ENCODE assay signal across 9 cellular contexts in genomic region chr7:73308074-73308664, GRCh38. TPM values are rescaled to one million over a fixed set of nuclear protein-coding genes. Genes with fewer than 3 reads are reported as not detected.
DNase-seq lines count a peak whose midpoint lies in the region; ATAC-seq, FAIRE-seq and TF ChIP-seq lines count a peak whose summit lies in the region.
"Had no signal": no experiment of that assay in that cellular context is flagged by ENCODE, and none has a peak within 500 bp of the region (broad histone marks: within the 10 kb centered on the region; RNA-seq: fewer than 3 reads in every experiment).

No MANE protein-coding gene starts in this region.

- peaks cover 11% of the 10 kb centered on the region; the same call in 2 of the 3 replicates for H3K4me1 ChIP-seq in A549

- TF ChIP-seq EP300 in A549 (IDR thresholded peaks at IDR 0.05) = no peak

- peaks cover 30% of the 10 kb centered on the region for H3K4me1 Mint-ChIP-seq in activated B cell treated with CpG ODN at 0.5 μM for 24 hours

- FAIRE-seq in A549 (lab: Jason Lieb, UNC) (no peak), GM12892 (lab: Jason Lieb, UNC) (no peak)

- intact Hi-C loops in activated B cell treated with CpG ODN at 0.5 μM for 24 hours (cut with micrococcal nuclease) (loop anchor here (1.0 to 2.0 kb wide), 3 partner anchors 16 to 249 kb away; partner anchors contain the start of genes BCL7B and FZD9), left ventricle myocardium superior (cut with micrococcal nuclease) (no loop called here)

- no peak for TF ChIP-seq RAD21 in A549 (conservative IDR thresholded peaks at IDR 0.05 in 1 of 2, IDR thresholded peaks at IDR 0.05 in 1 of 2)

- CTCF ChIA-PET in A549 (lab: Yijun Ruan, JAX) = interaction anchor here (1.2 kb wide), 1 partner anchor 143 kb away, joined by 3 read pairs; no protein-coding TSS in a partner anchor
- CTCF ChIA-PET in activated B cell treated with CpG ODN at 0.5 μM for 24 hours (lab: Charles Lee) = no interaction called here

- TF ChIP-seq POLR2A in A549 (IDR thresholded peaks at IDR 0.05; ENCODE audit: low read length) (no peak), GM12892 (IDR thresholded peaks at IDR 0.05; ENCODE audit: low read depth, low read length) (no peak)

- POLR2A ChIA-PET in A549 (lab: Yijun Ruan, JAX) (no interaction called here), activated B cell treated with CpG ODN at 0.5 μM for 24 hours (lab: Charles Lee) (no interaction called here)

- no peak for TF ChIP-seq CTCF in A549 (IDR thresholded peaks at IDR 0.05)
- no peak for TF ChIP-seq CTCF in activated B cell treated with CpG ODN at 0.5 μM for 24 hours (IDR thresholded peaks at IDR 0.05)

- no peaks in the 10 kb centered on the region for H3K9me3 Mint-ChIP-seq in activated B cell treated with CpG ODN at 0.5 μM for 24 hours

- H3K36me3 Mint-ChIP-seq in activated B cell treated with CpG ODN at 0.5 μM for 24 hours (ENCODE audit: low read depth) = peaks cover 45% of the 10 kb centered on the region

- peak overlapping the region; percentile 77 for H3K4me3 ChIP-seq in A549
- H3K4me3 ChIP-seq in skeletal muscle cell (ENCODE audit: low read depth, low read length) = peak overlapping the region; percentile 62

- WGBS in A549 (ENCODE audit: missing lambda C conversion rate) = 29% methylated on average over 33 of the region's 43 CpGs

- no peaks in the 10 kb centered on the region for H3K27me3 Mint-ChIP-seq in activated B cell treated with CpG ODN at 0.5 μM for 24 hours

- ATAC-seq in A549 (peak; percentile 60 to 68), GM18868 (IDR thresholded peaks at IDR 0.05; ENCODE audit: unreplicated experiment) (peak; percentile 52), HG03095 (IDR thresholded peaks at IDR 0.05; ENCODE audit: unreplicated experiment) (peak; percentile 44), activated B cell treated with CpG ODN at 0.5 μM for 24 hours (ENCODE audit: low read depth) (peak; percentile 55), left ventricle myocardium superior (peak; percentile 65)

- H3K4me3 Mint-ChIP-seq in activated B cell treated with CpG ODN at 0.5 μM for 24 hours = peak overlapping the region; percentile 100

- peak overlapping the region; percentile 94 for H3K27ac Mint-ChIP-seq in activated B cell treated with CpG ODN at 0.5 μM for 24 hours

- peak overlapping the region; percentile 83 to 96 for H3K27ac ChIP-seq in A549

- DNase-seq in A549 (ENCODE audit: low read depth in 1 of 2, low spot score in 1 of 2) = no peak
- DNase-seq in activated B cell treated with CpG ODN at 0.5 μM for 24 hours = no peak
- DNase-seq in left ventricle myocardium superior = peak; percentile 39
- DNase-seq in skeletal muscle cell (ENCODE audit: low read depth) = no peak
- DNase-seq in CD1c-positive myeloid dendritic cell (ENCODE audit: extremely low spot score) = no peak
- no peak for DNase-seq in GM12892 (ENCODE audit: insufficient read length)

- peak overlapping the region; percentile 87 for H3K4me2 ChIP-seq in A549

- H3K9me3 ChIP-seq in A549 = no peaks in the 10 kb centered on the region

TF ChIP-seq in A549, 52 proteins besides CTCF, POLR2A, EP300 and RAD21:
- TF ChIP-seq BCL3 (IDR thresholded peaks at IDR 0.05) (no peak), ATOH8 (CRISPR knock-in tag; IDR thresholded peaks at IDR 0.05; ENCODE audit: low read depth) (no peak), PHF8 (IDR thresholded peaks at IDR 0.05; ENCODE audit: borderline replicate concordance, low read depth) (0 out of 2 replicates have a peak, but pooled peaks have one; percentile 60), JUN (IDR thresholded peaks at IDR 0.05) (no peak), SREBF2 (IDR thresholded peaks at IDR 0.05) (no peak)

RNA-seq across cellular contexts. Expression of gene NSUN5, which starts 0.5 kb away (rescaled TPM):
- polyA plus RNA-seq in A549 (2011; rRNA removed) (34.2 and 38.9 TPM in 2 replicates), A549 (2017; fragmentation: RNase III; extraction: RNeasy Plus Mini Kit Qiagen cat#74134 plus additional on column Dnase treatment) (38.3 to 39.0 TPM (median 38.4 TPM) in 3 replicates)
- 56.2 and 69.2 TPM in 2 replicates for polyA plus RNA-seq in A549 (2012; cell fraction: cytosol; rRNA removed)
- 138 and 156 TPM in 2 replicates for polyA plus RNA-seq in A549 (2012; cell fraction: nucleus; rRNA removed)
- polyA minus RNA-seq in A549 (2011; rRNA and poly(A)+ RNA removed) = 34.3 and 48.8 TPM in 2 replicates
- total RNA-seq in activated B cell treated with CpG ODN at 0.5 μM for 24 hours (63.8 and 68.9 TPM in 2 replicates), left ventricle myocardium superior (19.6 TPM)
- 20.4 TPM for polyA plus RNA-seq in GM12892 (2012; ENCODE audit: missing spikeins)

RNA-seq across cellular contexts. Expression of gene TRIM50, which starts 19.7 kb away (rescaled TPM):
- not detected in 2 replicates for polyA plus RNA-seq in A549 (2011; rRNA removed)
- polyA plus RNA-seq in A549 (2012; cell fraction: cytosol; rRNA removed) = 0.01 and 0.03 TPM in 2 replicates
- 0.08 TPM in 1 of 2 replicates, not detected in the other for polyA plus RNA-seq in A549 (2012; cell fraction: nucleus; rRNA removed)
- polyA plus RNA-seq in A549 (2017; fragmentation: RNase III; extraction: RNeasy Plus Mini Kit Qiagen cat#74134 plus additional on column Dnase treatment) = not detected in 3 replicates
- polyA minus RNA-seq in A549 (2011; rRNA and poly(A)+ RNA removed) = not detected in 2 replicates
- total RNA-seq in activated B cell treated with CpG ODN at 0.5 μM for 24 hours = not detected in 2 replicates
- 0.30 TPM for total RNA-seq in left ventricle myocardium superior
- polyA plus RNA-seq in GM12892 (2012; ENCODE audit: missing spikeins) = not detected
- total RNA-seq: pulmonary artery endothelial cell had no signal

RNA-seq across cellular contexts. Expression of gene FKBP6, which starts 19.8 kb away (rescaled TPM):
- polyA plus RNA-seq in A549 (2011; rRNA removed) = 0.04 TPM in 1 of 2 replicates, not detected in the other
- polyA plus RNA-seq in A549 (2012; cell fraction: cytosol; rRNA removed) = not detected in 2 replicates
- polyA plus RNA-seq in A549 (2012; cell fraction: nucleus; rRNA removed) = not detected in 2 replicates
- polyA plus RNA-seq in A549 (2017; fragmentation: RNase III; extraction: RNeasy Plus Mini Kit Qiagen cat#74134 plus additional on column Dnase treatment) = not detected in 3 replicates
- polyA minus RNA-seq in A549 (2011; rRNA and poly(A)+ RNA removed) = not detected in 2 replicates
- total RNA-seq in activated B cell treated with CpG ODN at 0.5 μM for 24 hours = not detected in 2 replicates
- total RNA-seq in left ventricle myocardium superior = not detected
- polyA plus RNA-seq in GM12892 (2012; ENCODE audit: missing spikeins) = not detected
- total RNA-seq: pulmonary artery endothelial cell had no signal
